Comparison of ENCODE assay signal across 15 cellular contexts in genomic region chr14:105162374-105162979, GRCh38. TPM values are rescaled to one million over a fixed set of nuclear protein-coding genes. Genes with fewer than 3 reads are reported as not detected.
A peak's percentile ranks its signal among the peaks of the same experiment; 100 is the strongest.
DNase-seq lines count a peak whose midpoint lies in the region; ATAC-seq, FAIRE-seq and TF ChIP-seq lines count a peak whose summit lies in the region.
"Had no signal": no experiment of that assay in that cellular context is flagged by ENCODE, and none has a peak within 500 bp of the region (broad histone marks: within the 10 kb centered on the region; RNA-seq: fewer than 3 reads in every experiment).

No MANE protein-coding gene starts in this region.

- H2BK20ac ChIP-seq in H1 (ENCODE audit: low read length) = peak overlapping the region; percentile 3; the same call in 1 of the 2 replicates

- ATAC-seq in HG02642 (IDR thresholded peaks at IDR 0.05; ENCODE audit: poor library complexity, unreplicated experiment) (peak; percentile 84), HG02571 (IDR thresholded peaks at IDR 0.05; ENCODE audit: unreplicated experiment) (no peak), GM18907 (IDR thresholded peaks at IDR 0.05; ENCODE audit: unreplicated experiment) (no peak)
- ATAC-seq: body of pancreas had no signal

- no peak overlapping the region for H3K23ac ChIP-seq in H1 (ENCODE audit: insufficient read length)

- no peak overlapping the region for H3K14ac ChIP-seq in H1 (ENCODE audit: insufficient read length)

- H2BK5ac ChIP-seq in H1 (ENCODE audit: low read depth, low read length) = peak overlapping the region; percentile 2; the same call in 1 of the 2 replicates

- H4K20me1 ChIP-seq in H1 (replicated peaks in 1 of 2; ENCODE audit: control insufficient read depth in 1 of 2, insufficient read depth in 2 of 2, low read length in 2 of 2) (peaks cover 7 to 19% of the 10 kb centered on the region in 2 experiments), neural progenitor cell (ENCODE audit: low read depth) (peaks cover 11% of the 10 kb centered on the region)

- peak overlapping the region; percentile 6; the same call in 1 of the 2 replicates for H2BK15ac ChIP-seq in H1 (ENCODE audit: low read length)

- peaks cover 5% of the 10 kb centered on the region for H3K79me1 ChIP-seq in H1 (ENCODE audit: low read depth, low read length)

- no peaks in the 10 kb centered on the region for H3K36me3 Mint-ChIP-seq in neural progenitor cell

- DNase-seq in H1 (ENCODE audit: low read depth in 1 of 2, low spot score in 2 of 2) (no peak), neural progenitor cell (ENCODE audit: low spot score) (no peak), RKO (ENCODE audit: low spot score) (no peak), NK-92 (lab: John Stamatoyannopoulos, UW; ENCODE audit: unreplicated experiment) (no peak)
- DNase-seq: activated T-cell treated with anti-CD3 and anti-CD28 coated beads, Interleukin-2, amount 50 U/mL, for 1 hour; body of pancreas; NCI-H446 treated with DMSO at 0.1 percent for 48 hours; SIG-M5; stomach had no signal

- no peaks in the 10 kb centered on the region for H3K36me3 ChIP-seq in H1 (ENCODE audit: control insufficient read depth in 2 of 4, insufficient read depth in 4 of 4, low read length in 3 of 4)
- H3K36me3 ChIP-seq in neural progenitor cell = no peaks in the 10 kb centered on the region
- H3K36me3 ChIP-seq: stomach had no signal

- H3K27ac ChIP-seq in C4-2B (peak overlapping the region; percentile 37), H1 (ENCODE audit: low read depth, low read length) (no peak overlapping the region), neural progenitor cell (no peak overlapping the region)
- H3K27ac ChIP-seq: stomach had no signal

- no peak overlapping the region for H3K4me3 Mint-ChIP-seq in neural progenitor cell

- H4K91ac ChIP-seq in H1 (replicated peaks; ENCODE audit: insufficient read length, low read length) = peak overlapping the region; percentile 84

- H3K4me3 ChIP-seq in H1 (ENCODE audit: extremely low read depth in 1 of 4, insufficient read depth in 2 of 4, low read depth in 3 of 4, low read length in 4 of 4) (no peak overlapping the region), neural progenitor cell (no peak overlapping the region)
- H3K4me3 ChIP-seq: body of pancreas, stomach had no signal

- no peaks in the 10 kb centered on the region; a peak in 4 of 7 replicates for H3K4me1 ChIP-seq in H1 (replicated peaks in 1 of 4; ENCODE audit: control insufficient read depth in 3 of 4, insufficient read depth in 4 of 4, low read length in 3 of 4)
- peaks cover 6% of the 10 kb centered on the region for H3K4me1 ChIP-seq in neural progenitor cell

- peak overlapping the region; percentile 93 for H4K8ac ChIP-seq in H1 (ENCODE audit: extremely low read depth, insufficient read depth, low read length)

- no peak for TF ChIP-seq CTCF in C4-2B (conservative IDR thresholded peaks at IDR 0.05)
- TF ChIP-seq CTCF in H1 (IDR thresholded peaks at IDR 0.05; ENCODE audit: control extremely low read depth in 1 of 3, insufficient read depth in 1 of 3, low read depth in 1 of 3, low read length in 3 of 3) = no peak
- no peak for TF ChIP-seq CTCF in neural progenitor cell (IDR thresholded peaks at IDR 0.05)

- H3K4ac ChIP-seq in H1 (replicated peaks; ENCODE audit: insufficient read length, low read depth, low read length) = peak overlapping the region; percentile 12

- no peaks in the 10 kb centered on the region for H3K9me3 ChIP-seq in H1 (ENCODE audit: insufficient read depth in 2 of 2, low read depth in 1 of 2, low read length in 1 of 2)
- no peaks in the 10 kb centered on the region for H3K9me3 ChIP-seq in neural progenitor cell (ENCODE audit: low read depth)
- H3K9me3 ChIP-seq: body of pancreas, Caco-2, stomach had no signal

- H3K9ac ChIP-seq in H1 (replicated peaks in 1 of 4; ENCODE audit: extremely low read depth in 1 of 4, low read depth in 3 of 4, low read length in 3 of 4) = no peak overlapping the region
- H3K9ac ChIP-seq in neural progenitor cell = no peak overlapping the region

- peak overlapping the region; percentile 56; the same call in 1 of the 2 replicates for H2BK12ac ChIP-seq in H1 (ENCODE audit: low read depth, low read length)

- CTCF ChIA-PET in H1 (lab: Charles Lee; ENCODE audit: partially characterized antibody) = no interaction called here

- TF ChIP-seq POLR2A in H1 (IDR thresholded peaks at IDR 0.05; ENCODE audit: control extremely low read depth in 1 of 2, low read depth in 2 of 2, low read length in 2 of 2) = no peak

- H3K4me1 Mint-ChIP-seq in neural progenitor cell = no peaks in the 10 kb centered on the region

- H2AK5ac ChIP-seq in H1 (ENCODE audit: low read depth, low read length) = no peak overlapping the region; the same call in 1 of the 2 replicates

- peak overlapping the region; percentile 50 for H3K27ac Mint-ChIP-seq in neural progenitor cell

- peak overlapping the region; percentile 53; the same call in 1 of the 2 replicates for H3K18ac ChIP-seq in H1 (ENCODE audit: extremely low read depth, low read length)

- no peak overlapping the region for H4K5ac ChIP-seq in H1 (ENCODE audit: insufficient read length, low read depth, low read length)

- H3K79me2 ChIP-seq in H1 (ENCODE audit: control insufficient read depth in 1 of 2, insufficient read depth in 2 of 2, low read length in 2 of 2) (no peaks in the 10 kb centered on the region), neural progenitor cell (ENCODE audit: low read depth) (no peaks in the 10 kb centered on the region)

- no peak overlapping the region for H3K56ac ChIP-seq in H1 (replicated peaks; ENCODE audit: insufficient read length, low read depth, low read length)

- H3F3A ChIP-seq in neural progenitor cell (ENCODE audit: low read depth) = peaks cover 7% of the 10 kb centered on the region

- 94% methylated on average over 2 of the region's 2 CpGs; no CpG with 5 or more reads in 1 of the 2 experiments for whole genome bisulfite sequencing in H1 (ENCODE audit: extremely low coverage in 1 of 2, insufficient coverage in 1 of 2, insufficient read length in 1 of 2, insufficient replicate concordance in 2 of 2, low coverage in 1 of 2, low lambda C conversion rate in 2 of 2, missing lambda C conversion rate in 1 of 2), 2 experiments

- no peak for TF ChIP-seq RAD21 in H1 (IDR thresholded peaks at IDR 0.05 in 1 of 2, conservative IDR thresholded peaks at IDR 0.05 in 1 of 2; ENCODE audit: low read depth in 2 of 2, low read length in 2 of 2)

- no peak overlapping the region for H2BK120ac ChIP-seq in H1 (replicated peaks; ENCODE audit: low read depth, low read length)

- H3K9me3 Mint-ChIP-seq in neural progenitor cell = no peaks in the 10 kb centered on the region

- H3K27me3 Mint-ChIP-seq in neural progenitor cell (ENCODE audit: insufficient read depth, low read depth) = peaks cover 5% of the 10 kb centered on the region

- POLR2A ChIA-PET in H1 (lab: Charles Lee; ENCODE audit: partially characterized antibody) = interaction anchor here (1.1 kb wide), 1 partner anchor 72 kb away, joined by 3 read pairs; no protein-coding TSS in a partner anchor

- peaks cover under 1% of the 10 kb centered on the region; the same call in 1 of the 2 replicates for H3K23me2 ChIP-seq in H1 (ENCODE audit: low read depth, low read length)

- H3K27me3 ChIP-seq in H1 (replicated peaks in 1 of 4; ENCODE audit: control insufficient read depth in 3 of 4, extremely low read depth in 1 of 4, insufficient read depth in 3 of 4, low read length in 3 of 4) (peaks cover 6 to 13% (median 9%) of the 10 kb centered on the region in 4 experiments), neural progenitor cell (peaks cover 18% of the 10 kb centered on the region)
- H3K27me3 ChIP-seq: body of pancreas had no signal

- H2AFZ ChIP-seq in H1 (ENCODE audit: low read length) (no peak overlapping the region), neural progenitor cell (replicated peaks) (no peak overlapping the region)

- no peak for TF ChIP-seq EP300 in H1 (IDR thresholded peaks at IDR 0.05; ENCODE audit: borderline replicate concordance in 1 of 2, low read depth in 2 of 2, low read length in 2 of 2)

- H3K4me2 ChIP-seq in H1 (ENCODE audit: insufficient read depth in 1 of 2, low read depth in 2 of 2, low read length in 2 of 2) (no peak overlapping the region), neural progenitor cell (no peak overlapping the region)

- FAIRE-seq in H1 (lab: Jason Lieb, UNC) = no peak
- FAIRE-seq: endometrium had no signal

TF ChIP-seq in H1, 55 proteins besides CTCF, POLR2A, EP300 and RAD21 (continues in another document):
- TF ChIP-seq PHF8 (conservative IDR thresholded peaks at IDR 0.05; ENCODE audit: low read depth, low read length) (no peak), CTBP2 (IDR thresholded peaks at IDR 0.05; ENCODE audit: borderline replicate concordance, insufficient read depth, insufficient read length, low read length) (no peak), CREB1 (IDR thresholded peaks at IDR 0.05) (no peak), CHD1 (IDR thresholded peaks at IDR 0.05; ENCODE audit: low read depth, low read length) (no peak)

RNA-seq across cellular contexts. Expression of gene JAG2, which starts 6.1 kb away (rescaled TPM):
- total RNA-seq in H1 (2021; fragmentation: NEBNext Ultra II Directional; extraction: Animal tissue kit (Norgen Biotek cat#: 25700)) = 6.2 and 8.9 TPM in 2 replicates
- polyA plus RNA-seq in H1 (2011; rRNA removed) = 2.8 and 4.8 TPM in 2 replicates
- 6.5 TPM for polyA plus RNA-seq in H1 (2011; cell fraction: cytosol; rRNA removed)
- polyA plus RNA-seq in H1 (2011; cell fraction: nucleus; rRNA removed) = 27.2 TPM
- 5.4 to 9.8 TPM (median 7.3 TPM) in 4 replicates for polyA plus RNA-seq in H1 (2012, experiment 1 of 2)
- 4.8 TPM for polyA plus RNA-seq in H1 (2012, experiment 2 of 2)
- polyA plus RNA-seq in H1 (2013, experiment 1 of 2) = 4.2 TPM
- polyA plus RNA-seq in H1 (2013, experiment 2 of 2) = 4.1 TPM
- 3.4 and 4.7 TPM in 2 replicates for polyA minus RNA-seq in H1 (2011; rRNA and poly(A)+ RNA removed)
- polyA minus RNA-seq in H1 (2011; cell fraction: cytosol; rRNA and poly(A)+ RNA removed) = 2.9 TPM
- 5.7 TPM for polyA minus RNA-seq in H1 (2011; cell fraction: nucleus; rRNA and poly(A)+ RNA removed)
- 2.1 and 4.3 TPM in 2 replicates for total RNA-seq in neural progenitor cell (ENCODE audit: low replicate concordance)

RNA-seq across cellular contexts. Expression of gene NUDT14, which starts 18.6 kb away (rescaled TPM):
- total RNA-seq in H1 (2021; fragmentation: NEBNext Ultra II Directional; extraction: Animal tissue kit (Norgen Biotek cat#: 25700)) = 33.3 and 33.6 TPM in 2 replicates
- 25.5 and 40.3 TPM in 2 replicates for polyA plus RNA-seq in H1 (2011; rRNA removed)
- 35.2 TPM for polyA plus RNA-seq in H1 (2011; cell fraction: cytosol; rRNA removed)
- polyA plus RNA-seq in H1 (2011; cell fraction: nucleus; rRNA removed) = 49.1 TPM
- polyA plus RNA-seq in H1 (2012, experiment 1 of 2) = 28.3 to 44.3 TPM (median 38.0 TPM) in 4 replicates
- 26.9 TPM for polyA plus RNA-seq in H1 (2012, experiment 2 of 2)
- 21.1 TPM for polyA plus RNA-seq in H1 (2013, experiment 1 of 2)
- polyA plus RNA-seq in H1 (2013, experiment 2 of 2) = 19.1 TPM
- 3.2 and 4.2 TPM in 2 replicates for polyA minus RNA-seq in H1 (2011; rRNA and poly(A)+ RNA removed)
- polyA minus RNA-seq in H1 (2011; cell fraction: cytosol; rRNA and poly(A)+ RNA removed) = 13.7 TPM
- 12.6 TPM for polyA minus RNA-seq in H1 (2011; cell fraction: nucleus; rRNA and poly(A)+ RNA removed)
- total RNA-seq in neural progenitor cell (ENCODE audit: low replicate concordance) = 5.5 and 27.0 TPM in 2 replicates
